In genomic region chr12:72273499-72273837, GRCh38 we compare ENCODE assay signal across 9 cellular contexts. TPM values are rescaled to one million over a fixed set of nuclear protein-coding genes. Genes with fewer than 3 reads are reported as not detected.
DNase-seq lines count a peak whose midpoint lies in the region; ATAC-seq, FAIRE-seq and TF ChIP-seq lines count a peak whose summit lies in the region.
"Had no signal": no experiment of that assay in that cellular context is flagged by ENCODE, and none has a peak within 500 bp of the region (broad histone marks: within the 10 kb centered on the region; RNA-seq: fewer than 3 reads in every experiment).

No MANE protein-coding gene starts in this region.

- H3K9me1 ChIP-seq in keratinocyte (ENCODE audit: control insufficient read depth, extremely low read depth, insufficient read depth, low read length) = no peaks in the 10 kb centered on the region

- H3K36me3 Mint-ChIP-seq in T-helper 17 cell (ENCODE audit: low read depth) = no peaks in the 10 kb centered on the region

- CTCF ChIA-PET in HEK293 (lab: Yijun Ruan, JAX) = interaction anchor here (0.5 to 0.7 kb wide), 2 partner anchors 64 to 1135 kb away, joined by 3 read pairs; no protein-coding TSS in a partner anchor
- CTCF ChIA-PET in mammary epithelial cell (lab: Charles Lee; ENCODE audit: low non-redundant PET) = no interaction called here

- H2AFZ ChIP-seq in mammary epithelial cell (ENCODE audit: low read depth, low read length) (peak overlapping the region; percentile 94), keratinocyte (ENCODE audit: control insufficient read depth, low read length) (no peak overlapping the region)

- dilution Hi-C loops in mammary epithelial cell (cut with HindIII; ENCODE audit: low sequenced_read_pairs) (no loop called here), keratinocyte (cut with MboI; ENCODE audit: extremely low pct_ligation_motif_present, low sequenced_read_pairs) (no loop called here)

- intact Hi-C loops in mammary epithelial cell (cut with micrococcal nuclease) = no loop called here
- intact Hi-C loops in spleen (cut with DNase I; ENCODE audit: low total_unique reads) = no loop called here

- peak overlapping the region; percentile 37 for H3K4me3 ChIP-seq in HEK293 (ENCODE audit: low read depth, low read length)
- H3K4me3 ChIP-seq in mammary epithelial cell (replicated peaks in 1 of 3; ENCODE audit: insufficient read depth in 1 of 3, low read depth in 2 of 3, low read length in 3 of 3) = peak overlapping the region; percentile 72 to 85 (median 77)
- H3K4me3 ChIP-seq in keratinocyte (ENCODE audit: control insufficient read depth in 2 of 3, extremely low read depth in 1 of 3, insufficient read depth in 2 of 3, low read depth in 1 of 3, low read length in 3 of 3) = peak overlapping the region in 2 of 3 experiments; percentile 6 to 24
- peak overlapping the region; percentile 8 to 71 (median 47) for H3K4me3 ChIP-seq in spleen

- H3K79me2 ChIP-seq in mammary epithelial cell (ENCODE audit: insufficient read depth, low read length) (peaks cover 85% of the 10 kb centered on the region), keratinocyte (ENCODE audit: control insufficient read depth, insufficient read depth, low read length) (no peaks in the 10 kb centered on the region)

- H3K4me3 Mint-ChIP-seq in T-helper 17 cell = no peak overlapping the region

- TF ChIP-seq CTCF in HEK293 (tag by site-specific recombination; IDR thresholded peaks at IDR 0.05) (no peak), mammary epithelial cell (conservative IDR thresholded peaks at IDR 0.05 in 1 of 2, IDR thresholded peaks at IDR 0.05 in 1 of 2; ENCODE audit: extremely low read depth in 1 of 2, insufficient read depth in 1 of 2, low read depth in 1 of 2, low read length in 2 of 2) (no peak), keratinocyte (optimal IDR thresholded peaks at IDR 0.05 in 1 of 3, IDR thresholded peaks at IDR 0.05 in 1 of 3, conservative IDR thresholded peaks at IDR 0.05 in 1 of 3; ENCODE audit: extremely low read depth in 1 of 3, insufficient read depth in 2 of 3, low read length in 3 of 3) (no peak), spleen (IDR thresholded peaks at IDR 0.05 in 8 of 11, conservative IDR thresholded peaks at IDR 0.05 in 3 of 11) (no peak)

- TF ChIP-seq POLR2A in spleen (IDR thresholded peaks at IDR 0.05) = no peak

- in situ Hi-C loops in mammary epithelial cell (cut with MboI; ENCODE audit: low sequenced_read_pairs in 2 of 2) = loop anchor here in 1 of 2 donors (5.0 kb wide), 1 partner anchor 256 kb away; no protein-coding TSS in a partner anchor

- no peaks in the 10 kb centered on the region for H3K4me1 Mint-ChIP-seq in T-helper 17 cell

- H3K27me3 Mint-ChIP-seq in T-helper 17 cell = peaks cover 42% of the 10 kb centered on the region

- ATAC-seq in T-helper 17 cell (no peak), GM21360 (IDR thresholded peaks at IDR 0.05; ENCODE audit: unreplicated experiment) (no peak), HG03045 (IDR thresholded peaks at IDR 0.05; ENCODE audit: unreplicated experiment) (no peak)

- H3K4me2 ChIP-seq in mammary epithelial cell (ENCODE audit: insufficient read depth, low read depth, low read length) (peak overlapping the region; percentile 79), keratinocyte (ENCODE audit: control insufficient read depth, extremely low read depth, insufficient read depth, low read depth, low read length) (peak overlapping the region; percentile 36)

- no peaks in the 10 kb centered on the region; the same call in 1 of the 2 replicates for H3K4me1 ChIP-seq in HEK293 (ENCODE audit: control insufficient read depth, insufficient read depth, low read length)
- H3K4me1 ChIP-seq in mammary epithelial cell (ENCODE audit: insufficient read depth, low read length) = peaks cover 24% of the 10 kb centered on the region
- H3K4me1 ChIP-seq in keratinocyte (ENCODE audit: control insufficient read depth, extremely low read depth, insufficient read depth, low read length) = peaks cover 3% of the 10 kb centered on the region
- peaks cover 0 to 40% (median 24%) of the 10 kb centered on the region in 6 donors for H3K4me1 ChIP-seq in spleen

- POLR2A ChIA-PET in HEK293 (lab: Yijun Ruan, JAX) = no interaction called here

- no peak overlapping the region for H3K27ac ChIP-seq in HEK293 (ENCODE audit: extremely low read depth, low read depth, low read length)
- H3K27ac ChIP-seq in mammary epithelial cell (ENCODE audit: insufficient read depth, low read depth, low read length) = peak overlapping the region; percentile 79
- no peak overlapping the region for H3K27ac ChIP-seq in keratinocyte (ENCODE audit: control insufficient read depth, insufficient read depth, low read length)
- H3K27ac ChIP-seq in spleen = peak overlapping the region in 7 of 8 donors; percentile 26 to 71 (median 59)

- FAIRE-seq in keratinocyte (lab: Jason Lieb, UNC) = no peak

- no TSS peak for BruUV-seq in mammary epithelial cell (replicated peaks; lab: Mats Ljungman, UMichigan)

- H3K9me3 ChIP-seq in HEK293 (ENCODE audit: control insufficient read depth, insufficient read depth, low read depth, low read length) (no peaks in the 10 kb centered on the region), mammary epithelial cell (replicated peaks; ENCODE audit: insufficient read depth, low read length) (no peaks in the 10 kb centered on the region), keratinocyte (ENCODE audit: control insufficient read depth, low read depth, low read length) (no peaks in the 10 kb centered on the region), spleen (no peaks in the 10 kb centered on the region), T-helper 17 cell (ENCODE audit: control insufficient read depth, low read length, poor library complexity, severe bottlenecking) (no peaks in the 10 kb centered on the region)
- H3K9me3 ChIP-seq: adrenal gland had no signal

- H3K27ac Mint-ChIP-seq in T-helper 17 cell = no peak overlapping the region

- peak overlapping the region; percentile 77 for H3K9ac ChIP-seq in mammary epithelial cell (ENCODE audit: insufficient read depth, low read length)
- no peak overlapping the region for H3K9ac ChIP-seq in keratinocyte (ENCODE audit: control insufficient read depth, extremely low read depth, insufficient read depth, low read length)

- H4K20me1 ChIP-seq in mammary epithelial cell (ENCODE audit: insufficient read depth, low read length) (no peaks in the 10 kb centered on the region), keratinocyte (ENCODE audit: control insufficient read depth, extremely low read depth, insufficient read depth, low read length) (no peaks in the 10 kb centered on the region)

- WGBS in mammary epithelial cell (ENCODE audit: low coverage, missing lambda C conversion rate) = 3% methylated on average over 6 of the region's 24 CpGs
- WGBS in spleen, 5 donors = 2 to 7% (median 3%) methylated on average over 9 to 24 of the region's 24 CpGs; no CpG with 5 or more reads in 1 of the 5 donors

- H3K27me3 ChIP-seq in mammary epithelial cell (ENCODE audit: insufficient read depth, low read length) (no peaks in the 10 kb centered on the region), keratinocyte (ENCODE audit: control insufficient read depth, extremely low read depth, insufficient read depth, low read length) (peaks cover 47% of the 10 kb centered on the region), spleen (replicated peaks in 1 of 7) (peaks cover 0 to 80% (median 37%) of the 10 kb centered on the region in 7 donors)

- DNase-seq in mammary epithelial cell (no peak), keratinocyte (ENCODE audit: low read depth, low spot score) (no peak), spleen (peak; percentile 41), T-helper 17 cell (no peak), ureter (ENCODE audit: low spot score) (no peak)

- no peaks in the 10 kb centered on the region for H3K36me3 ChIP-seq in HEK293 (ENCODE audit: control insufficient read depth in 2 of 2, insufficient read depth in 1 of 2, low read length in 2 of 2)
- H3K36me3 ChIP-seq in mammary epithelial cell (ENCODE audit: insufficient read depth, low read length) = peaks cover 3% of the 10 kb centered on the region
- H3K36me3 ChIP-seq in keratinocyte (ENCODE audit: control insufficient read depth in 2 of 2, extremely low read depth in 1 of 2, insufficient read depth in 2 of 2, low read length in 2 of 2) = no peaks in the 10 kb centered on the region
- no peaks in the 10 kb centered on the region for H3K36me3 ChIP-seq in spleen
- H3K36me3 ChIP-seq: adrenal gland had no signal

TF ChIP-seq in HEK293, 187 proteins besides CTCF, POLR2A, EP300 and RAD21 (continues in another document):
- no peak for TF ChIP-seq ZNF664 (tag by site-specific recombination; IDR thresholded peaks at IDR 0.05)
- no peak for TF ChIP-seq ZBTB20 (tag by site-specific recombination; IDR thresholded peaks at IDR 0.05)
- TF ChIP-seq IKZF3 (tag by site-specific recombination; IDR thresholded peaks at IDR 0.05) = no peak
- TF ChIP-seq, protein P1, sequence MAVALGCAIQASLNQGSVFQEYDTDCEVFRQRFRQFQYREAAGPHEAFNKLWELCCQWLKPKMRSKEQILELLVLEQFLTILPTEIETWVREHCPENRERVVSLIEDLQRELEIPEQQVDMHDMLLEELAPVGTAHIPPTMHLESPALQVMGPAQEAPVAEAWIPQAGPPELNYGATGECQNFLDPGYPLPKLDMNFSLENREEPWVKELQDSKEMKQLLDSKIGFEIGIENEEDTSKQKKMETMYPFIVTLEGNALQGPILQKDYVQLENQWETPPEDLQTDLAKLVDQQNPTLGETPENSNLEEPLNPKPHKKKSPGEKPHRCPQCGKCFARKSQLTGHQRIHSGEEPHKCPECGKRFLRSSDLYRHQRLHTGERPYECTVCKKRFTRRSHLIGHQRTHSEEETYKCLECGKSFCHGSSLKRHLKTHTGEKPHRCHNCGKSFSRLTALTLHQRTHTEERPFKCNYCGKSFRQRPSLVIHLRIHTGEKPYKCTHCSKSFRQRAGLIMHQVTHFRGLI (tag by site-specific recombination; IDR thresholded peaks at IDR 0.05) = no peak
- no peak for TF ChIP-seq SETDB1 (IDR thresholded peaks at IDR 0.05; ENCODE audit: insufficient read length, low read length)
- TF ChIP-seq BCL11A (tag by site-specific recombination; IDR thresholded peaks at IDR 0.05; ENCODE audit: low read depth) = no peak
- no peak for TF ChIP-seq MYNN (tag by site-specific recombination; IDR thresholded peaks at IDR 0.05; ENCODE audit: borderline replicate concordance)

RNA-seq across cellular contexts. Expression of gene TRHDE, which starts 1.3 kb away (rescaled TPM):
- total RNA-seq in mammary epithelial cell = 1 to 10 TPM in 1 of 2 donors, under 1 TPM in 1; 0.17 to 5.2 TPM
- polyA plus RNA-seq in mammary epithelial cell = 3.9 TPM
- 10.2 TPM for polyA minus RNA-seq in mammary epithelial cell
- polyA plus RNA-seq in keratinocyte = 0.12 to 0.21 TPM (median 0.17 TPM) in 3 replicates
- polyA plus RNA-seq in keratinocyte (2011; ENCODE audit: low read depth) = not detected
- 0.04 and 0.06 TPM in 2 replicates for polyA plus RNA-seq in keratinocyte (2011; cell fraction: cytosol; rRNA removed)
- 0.11 and 0.55 TPM in 2 replicates for polyA plus RNA-seq in keratinocyte (2011; cell fraction: nucleus; rRNA removed)
- polyA plus RNA-seq in keratinocyte (2012; ENCODE audit: low replicate concordance) = 0.21 TPM in 1 of 2 replicates, not detected in the other
- 0.13 to 0.90 TPM (median 0.30 TPM) in 3 replicates for polyA minus RNA-seq in keratinocyte
- not detected for polyA minus RNA-seq in keratinocyte (2011; cell fraction: cytosol; rRNA and poly(A)+ RNA removed)
- polyA minus RNA-seq in keratinocyte (2011; cell fraction: nucleus; rRNA and poly(A)+ RNA removed) = 0.93 and 1.3 TPM in 2 replicates
- 10 to 100 TPM in 6 of 7 donors, 1 to 10 TPM in 1; 8.6 to 32.7 (median 24.9) TPM for total RNA-seq in spleen
- polyA plus RNA-seq in spleen = under 1 TPM; 0.26 to 0.43 (median 0.42) TPM
- total RNA-seq in T-helper 17 cell = under 1 TPM in 1 of 2 donors, not detected in 1; 0.26 TPM
- total RNA-seq in ureter = 12.1 TPM

Comparison
In these comparisons a context has a peak if more than half of its experiments do, and no peak if none do; other contexts are left out.
1. H3K27ac ChIP-seq: peak in mammary epithelial cell (single experiment) and spleen (7 of 8); none in HEK293 (single experiment) and keratinocyte (single experiment).
2. H3K4me3 ChIP-seq: peak in every context shown above with its lines; median percentile 77 in mammary epithelial cell; 47 in spleen; 37 in HEK293; 15 in keratinocyte.